In genomic region chr10:35384265-35384868, GRCh38 we compare ENCODE assay signal across 18 cellular contexts. TPM values are rescaled to one million over a fixed set of nuclear protein-coding genes. Genes with fewer than 3 reads are reported as not detected.
DNase-seq lines count a peak whose midpoint lies in the region; ATAC-seq and TF ChIP-seq lines count a peak whose summit lies in the region.
"Had no signal": no experiment of that assay in that cellular context is flagged by ENCODE, and none has a peak within 500 bp of the region (broad histone marks: within the 10 kb centered on the region; RNA-seq: fewer than 3 reads in every experiment).

No MANE protein-coding gene starts in this region.

- no CpG with 5 or more reads among the region's 10 CpGs for WGBS in trophoblast cell (ENCODE audit: extremely low coverage, insufficient coverage, insufficient read length)
- 90% methylated on average over 10 of the region's 10 CpGs for WGBS in smooth muscle cell (ENCODE audit: low lambda C conversion rate)

- H3K9ac ChIP-seq in trophoblast cell (ENCODE audit: low read length) (no peak overlapping the region), smooth muscle cell (ENCODE audit: low read depth) (no peak overlapping the region)

- H3K79me1 ChIP-seq in trophoblast cell (ENCODE audit: low read length), result no peaks in the 10 kb centered on the region

- H3K4me3 ChIP-seq in trophoblast cell (ENCODE audit: low read depth, low read length) (no peak overlapping the region), smooth muscle cell (no peak overlapping the region), Peyer's patch (no peak overlapping the region)
- H3K4me3 ChIP-seq: HAP-1 had no signal

- H2BK5ac ChIP-seq in trophoblast cell (ENCODE audit: low read depth, low read length, poor library complexity), result no peak overlapping the region

- no peak overlapping the region for H2BK120ac ChIP-seq in trophoblast cell (ENCODE audit: insufficient read depth, low read length, poor library complexity)

- no peak overlapping the region for H2AK5ac ChIP-seq in trophoblast cell (ENCODE audit: low read length)

- no peaks in the 10 kb centered on the region for H3K27me3 ChIP-seq in trophoblast cell (ENCODE audit: insufficient read depth, low read length)
- H3K27me3 ChIP-seq in smooth muscle cell (ENCODE audit: low read depth), result no peaks in the 10 kb centered on the region
- H3K27me3 ChIP-seq in Peyer's patch, result no peaks in the 10 kb centered on the region

- no peak overlapping the region for H3K4me2 ChIP-seq in trophoblast cell (ENCODE audit: low read length)
- H3K4me2 ChIP-seq in smooth muscle cell, result no peak overlapping the region

- peaks cover 55% of the 10 kb centered on the region for H4K20me1 ChIP-seq in smooth muscle cell (ENCODE audit: low read depth)

- H3K4ac ChIP-seq in trophoblast cell (ENCODE audit: low read depth, low read length), result peak overlapping the region; percentile 58

- H3K23ac ChIP-seq in trophoblast cell (ENCODE audit: low read length), result no peak overlapping the region

- no peak overlapping the region for H4K8ac ChIP-seq in trophoblast cell (ENCODE audit: low read depth, low read length)

- no peak overlapping the region for H3K14ac ChIP-seq in trophoblast cell (ENCODE audit: low read length)

- H3K18ac ChIP-seq in trophoblast cell (ENCODE audit: low read length), result peak overlapping the region; percentile 79

- TF ChIP-seq CTCF in smooth muscle cell (IDR thresholded peaks at IDR 0.05; ENCODE audit: borderline replicate concordance, insufficient read depth, poor library complexity, severe bottlenecking) (no peak), Peyer's patch (IDR thresholded peaks at IDR 0.05) (no peak)

- TF ChIP-seq POLR2A in Peyer's patch (IDR thresholded peaks at IDR 0.05), result no peak

- H2AFZ ChIP-seq in trophoblast cell (ENCODE audit: insufficient read depth, low read length, poor library complexity), result no peak overlapping the region
- H2AFZ ChIP-seq in smooth muscle cell (ENCODE audit: low read depth), result no peak overlapping the region

- H3K9me3 ChIP-seq in trophoblast cell (ENCODE audit: insufficient read depth, low read depth, low read length) (peaks cover 2% of the 10 kb centered on the region), smooth muscle cell (replicated peaks; ENCODE audit: low read depth) (no peaks in the 10 kb centered on the region), Peyer's patch (no peaks in the 10 kb centered on the region)
- H3K9me3 ChIP-seq: HAP-1 had no signal

- no peaks in the 10 kb centered on the region for H3K36me3 ChIP-seq in trophoblast cell (ENCODE audit: control insufficient read depth in 1 of 2, insufficient read depth in 2 of 2, low read length in 2 of 2)
- no peaks in the 10 kb centered on the region for H3K36me3 ChIP-seq in smooth muscle cell (ENCODE audit: low read depth)
- no peaks in the 10 kb centered on the region for H3K36me3 ChIP-seq in Peyer's patch
- H3K36me3 ChIP-seq: HAP-1 had no signal

- H3K4me1 ChIP-seq in trophoblast cell (ENCODE audit: control insufficient read depth in 1 of 2, insufficient read depth in 2 of 2, low read length in 2 of 2) (peaks cover 4 to 14% of the 10 kb centered on the region in 2 experiments), smooth muscle cell (ENCODE audit: low read depth) (peaks cover 30% of the 10 kb centered on the region), Peyer's patch (peaks cover 0 to 18% (median 0%) of the 10 kb centered on the region in 4 donors)

- H3F3A ChIP-seq in smooth muscle cell (ENCODE audit: low read depth), result no peaks in the 10 kb centered on the region

- DNase-seq in EL, result peak; percentile 31
- DNase-seq in NCI-H187 (lab: John Stamatoyannopoulos, UW), result peak; percentile 20 to 30
- peak; percentile 22 for DNase-seq in epithelial cell of prostate (ENCODE audit: low read depth, low spot score)
- DNase-seq in trophoblast cell, result peak in 1 of 2 donors; percentile 42
- DNase-seq in smooth muscle cell (lab: John Stamatoyannopoulos, UW; ENCODE audit: unreplicated experiment), result no peak
- no peak for DNase-seq in Peyer's patch
- DNase-seq: amygdala; cerebellar nuclear complex; effector CD8-positive, alpha-beta T cell; left ventricle myocardium superior; NCI-H1436 treated with DMSO at 0.1 percent for 48 hours; NCI-H226; SIG-M5; stimulated activated CD4-positive, alpha-beta T cell treated with anti-CD3 and anti-CD28 coated beads, Interleukin-2, amount 100 ng/mL, for 48 hours; T-helper 17 cell had no signal

- H3K79me2 ChIP-seq in trophoblast cell (ENCODE audit: control insufficient read depth, insufficient read depth, low read length, poor library complexity) (peaks cover 8% of the 10 kb centered on the region), smooth muscle cell (ENCODE audit: low read depth) (peaks cover 99% of the 10 kb centered on the region)

- ATAC-seq in GM19328 (IDR thresholded peaks at IDR 0.05; ENCODE audit: unreplicated experiment), result no peak
- no peak for ATAC-seq in GM19023 (IDR thresholded peaks at IDR 0.05; ENCODE audit: unreplicated experiment)
- ATAC-seq: left ventricle myocardium superior, T-helper 17 cell had no signal

- no peak overlapping the region for H4K12ac ChIP-seq in trophoblast cell (ENCODE audit: low read depth, low read length)

- H2BK12ac ChIP-seq in trophoblast cell (ENCODE audit: low read length), result no peak overlapping the region

- H4K91ac ChIP-seq in trophoblast cell (ENCODE audit: low read depth, low read length), result no peak overlapping the region

- H3K27ac ChIP-seq in epithelial cell of prostate, result peak overlapping the region; percentile 48
- H3K27ac ChIP-seq in trophoblast cell (ENCODE audit: low read depth, low read length), result no peak overlapping the region
- H3K27ac ChIP-seq in smooth muscle cell (ENCODE audit: low read depth), result no peak overlapping the region
- no peak overlapping the region for H3K27ac ChIP-seq in Peyer's patch

RNA-seq across cellular contexts. Expression of gene CCNY, which starts 48.1 kb away (rescaled TPM):
- polyA plus RNA-seq in trophoblast cell (2013), result 38.5 and 42.4 TPM in 2 replicates
- total RNA-seq in smooth muscle cell, result 46.9 and 56.3 TPM in 2 replicates
- 53.1 and 57.5 TPM in 2 replicates for polyA plus RNA-seq in smooth muscle cell
- total RNA-seq in Peyer's patch, result 10 to 100 TPM; 21.7 to 27.7 (median 24.8) TPM

Comparison
In these comparisons a context has a peak if more than half of its experiments do, and no peak if none do; other contexts are left out.
1. DNase-seq: peak in EL (single experiment), NCI-H187 (2 of 2) and epithelial cell of prostate (single experiment); none in smooth muscle cell (single experiment) and Peyer's patch (0 of 3).